Comparison of ENCODE assay signal across 14 cellular contexts in genomic region chr10:133359554-133359971, GRCh38. TPM values are rescaled to one million over a fixed set of nuclear protein-coding genes. Genes with fewer than 3 reads are reported as not detected.
DNase-seq lines count a peak whose midpoint lies in the region; ATAC-seq lines count a peak whose summit lies in the region.
"Had no signal": no experiment of that assay in that cellular context is flagged by ENCODE, and none has a peak within 500 bp of the region (broad histone marks: within the 10 kb centered on the region; RNA-seq: fewer than 3 reads in every experiment).

No MANE protein-coding gene starts in this region.

- DNase-seq in activated T-cell treated with anti-CD3 and anti-CD28 coated beads, Interleukin-2, amount 50 U/mL, for 1 hour = peak; percentile 53
- DNase-seq in activated T-cell treated with anti-CD3 and anti-CD28 coated beads, Interleukin-2, amount 50 U/mL, for 72 hours = no peak
- peak; percentile 39 for DNase-seq in NCI-H2171 (lab: John Stamatoyannopoulos, UW)
- DNase-seq in cerebellar cortex (ENCODE audit: low spot score) = peak; percentile 59
- DNase-seq in stimulated activated naive CD4-positive, alpha-beta T cell (lab: John Stamatoyannopoulos, UW) = peak in 5 of 6 experiments; percentile 9 to 57 (median 35)
- DNase-seq in activated T-helper 1 cell treated with anti-CD3 and anti-CD28 coated beads, Interleukin-12 subunit alpha, Interleukin-12 subunit beta, Interleukin-2, Interleukin-4 antibody, amounts not matched to agents 30 ng/mL and 10 ng/mL and 1 ng/mL, durations not matched to agents 14 hours and 24 hours and 36 hours (ENCODE audit: low spot score) = no peak
- DNase-seq in NK-92 treated with Interleukin-12 subunit alpha and Interleukin-12 subunit beta, amount 100 ng/mL, for 24 hours (lab: John Stamatoyannopoulos, UW) = no peak
- DNase-seq: IMR-90, lower lobe of right lung, WERI-Rb-1 had no signal

- H3K9me3 Mint-ChIP-seq in activated T-cell treated with anti-CD3 and anti-CD28 coated beads, Interleukin-2, amount 50 U/mL, for 72 hours = no peaks in the 10 kb centered on the region
- no peaks in the 10 kb centered on the region for H3K9me3 Mint-ChIP-seq in activated T-helper 1 cell treated with anti-CD3 and anti-CD28 coated beads, Interleukin-12 subunit alpha, Interleukin-12 subunit beta, Interleukin-2, Interleukin-4 antibody, amounts not matched to agents 30 ng/mL and 10 ng/mL and 1 ng/mL, durations not matched to agents 14 hours and 24 hours and 36 hours
- H3K9me3 Mint-ChIP-seq: activated naive CD4-positive, alpha-beta T cell treated with anti-CD3 and anti-CD28 coated beads, Interleukin-2, amount 50 U/mL, for 72 hours; dendritic cell treated with granulocyte-macrophage colony-stimulating factor and Interleukin-4, amounts not matched to agents 40 ng/mL and 50 ng/mL, for 4 days had no signal

- no peak for ATAC-seq in activated T-cell treated with anti-CD3 and anti-CD28 coated beads, Interleukin-2, amount 50 U/mL, for 72 hours (replicated peaks in 1 of 2)
- no peak for ATAC-seq in GM21825 (IDR thresholded peaks at IDR 0.05; ENCODE audit: unreplicated experiment)
- ATAC-seq: activated naive CD4-positive, alpha-beta T cell treated with anti-CD3 and anti-CD28 coated beads, Interleukin-2, amount 50 U/mL, for 72 hours; lower lobe of right lung had no signal

- H3K4me3 Mint-ChIP-seq in activated T-cell treated with anti-CD3 and anti-CD28 coated beads, Interleukin-2, amount 50 U/mL, for 72 hours = no peak overlapping the region
- no peak overlapping the region for H3K4me3 Mint-ChIP-seq in activated T-helper 1 cell treated with anti-CD3 and anti-CD28 coated beads, Interleukin-12 subunit alpha, Interleukin-12 subunit beta, Interleukin-2, Interleukin-4 antibody, amounts not matched to agents 30 ng/mL and 10 ng/mL and 1 ng/mL, durations not matched to agents 14 hours and 24 hours and 36 hours
- H3K4me3 Mint-ChIP-seq: dendritic cell treated with granulocyte-macrophage colony-stimulating factor and Interleukin-4, amounts not matched to agents 40 ng/mL and 50 ng/mL, for 4 days had no signal

- no peaks in the 10 kb centered on the region for H3K27me3 Mint-ChIP-seq in activated T-cell treated with anti-CD3 and anti-CD28 coated beads, Interleukin-2, amount 50 U/mL, for 72 hours (ENCODE audit: low read depth)
- H3K27me3 Mint-ChIP-seq in activated T-helper 1 cell treated with anti-CD3 and anti-CD28 coated beads, Interleukin-12 subunit alpha, Interleukin-12 subunit beta, Interleukin-2, Interleukin-4 antibody, amounts not matched to agents 30 ng/mL and 10 ng/mL and 1 ng/mL, durations not matched to agents 14 hours and 24 hours and 36 hours (ENCODE audit: insufficient read depth) = no peaks in the 10 kb centered on the region
- H3K27me3 Mint-ChIP-seq: dendritic cell treated with granulocyte-macrophage colony-stimulating factor and Interleukin-4, amounts not matched to agents 40 ng/mL and 50 ng/mL, for 4 days had no signal

- intact Hi-C loops in activated T-helper 1 cell treated with anti-CD3 and anti-CD28 coated beads, Interleukin-12 subunit alpha, Interleukin-12 subunit beta, Interleukin-2, Interleukin-4 antibody, amounts not matched to agents 30 ng/mL and 10 ng/mL and 1 ng/mL, durations not matched to agents 14 hours and 24 hours and 36 hours (cut with micrococcal nuclease) = no loop called here

- H3K27ac Mint-ChIP-seq in activated T-cell treated with anti-CD3 and anti-CD28 coated beads, Interleukin-2, amount 50 U/mL, for 72 hours = no peak overlapping the region
- H3K27ac Mint-ChIP-seq in activated T-helper 1 cell treated with anti-CD3 and anti-CD28 coated beads, Interleukin-12 subunit alpha, Interleukin-12 subunit beta, Interleukin-2, Interleukin-4 antibody, amounts not matched to agents 30 ng/mL and 10 ng/mL and 1 ng/mL, durations not matched to agents 14 hours and 24 hours and 36 hours = no peak overlapping the region
- H3K27ac Mint-ChIP-seq: activated naive CD4-positive, alpha-beta T cell treated with anti-CD3 and anti-CD28 coated beads, Interleukin-2, amount 50 U/mL, for 72 hours had no signal

- H3K4me1 Mint-ChIP-seq in activated T-cell treated with anti-CD3 and anti-CD28 coated beads, Interleukin-2, amount 50 U/mL, for 72 hours (ENCODE audit: low read depth) = peaks cover 14% of the 10 kb centered on the region
- H3K4me1 Mint-ChIP-seq in activated T-helper 1 cell treated with anti-CD3 and anti-CD28 coated beads, Interleukin-12 subunit alpha, Interleukin-12 subunit beta, Interleukin-2, Interleukin-4 antibody, amounts not matched to agents 30 ng/mL and 10 ng/mL and 1 ng/mL, durations not matched to agents 14 hours and 24 hours and 36 hours (ENCODE audit: low read depth) = no peaks in the 10 kb centered on the region

- peaks cover 0 to 3% of the 10 kb centered on the region in 2 donors for H3K36me3 Mint-ChIP-seq in activated T-cell treated with anti-CD3 and anti-CD28 coated beads, Interleukin-2, amount 50 U/mL, for 72 hours (ENCODE audit: insufficient read depth in 2 of 2)
- H3K36me3 Mint-ChIP-seq in activated T-helper 1 cell treated with anti-CD3 and anti-CD28 coated beads, Interleukin-12 subunit alpha, Interleukin-12 subunit beta, Interleukin-2, Interleukin-4 antibody, amounts not matched to agents 30 ng/mL and 10 ng/mL and 1 ng/mL, durations not matched to agents 14 hours and 24 hours and 36 hours (ENCODE audit: low read depth) = peaks cover 11% of the 10 kb centered on the region
- H3K36me3 Mint-ChIP-seq: activated naive CD4-positive, alpha-beta T cell treated with anti-CD3 and anti-CD28 coated beads, Interleukin-2, amount 50 U/mL, for 72 hours had no signal

RNA-seq across cellular contexts. Expression of gene FUOM, which starts 1.7 kb away (rescaled TPM):
- 10 to 100 TPM; 14.9 to 17.1 TPM for total RNA-seq in activated T-cell treated with anti-CD3 and anti-CD28 coated beads, Interleukin-2, amount 50 U/mL, for 72 hours
- 45.4 and 51.8 TPM in 2 replicates for total RNA-seq in activated T-helper 1 cell treated with anti-CD3 and anti-CD28 coated beads, Interleukin-12 subunit alpha, Interleukin-12 subunit beta, Interleukin-2, Interleukin-4 antibody, amounts not matched to agents 30 ng/mL and 10 ng/mL and 1 ng/mL, durations not matched to agents 14 hours and 24 hours and 36 hours

RNA-seq across cellular contexts. Expression of gene PRAP1, which starts 12.4 kb away (rescaled TPM):
- not detected for total RNA-seq in activated T-cell treated with anti-CD3 and anti-CD28 coated beads, Interleukin-2, amount 50 U/mL, for 72 hours
- total RNA-seq in activated T-helper 1 cell treated with anti-CD3 and anti-CD28 coated beads, Interleukin-12 subunit alpha, Interleukin-12 subunit beta, Interleukin-2, Interleukin-4 antibody, amounts not matched to agents 30 ng/mL and 10 ng/mL and 1 ng/mL, durations not matched to agents 14 hours and 24 hours and 36 hours = not detected in 2 replicates
- total RNA-seq: activated naive CD4-positive, alpha-beta T cell treated with anti-CD3 and anti-CD28 coated beads, Interleukin-2, amount 50 U/mL, for 72 hours; glomerular endothelial cell; IMR-90; lower lobe of right lung had no signal

RNA-seq across cellular contexts. Expression of gene ECHS1, which starts 13.6 kb away (rescaled TPM):
- 10 to 100 TPM; 47.2 to 53.1 TPM for total RNA-seq in activated T-cell treated with anti-CD3 and anti-CD28 coated beads, Interleukin-2, amount 50 U/mL, for 72 hours
- 69.3 and 69.6 TPM in 2 replicates for total RNA-seq in activated T-helper 1 cell treated with anti-CD3 and anti-CD28 coated beads, Interleukin-12 subunit alpha, Interleukin-12 subunit beta, Interleukin-2, Interleukin-4 antibody, amounts not matched to agents 30 ng/mL and 10 ng/mL and 1 ng/mL, durations not matched to agents 14 hours and 24 hours and 36 hours

RNA-seq across cellular contexts. Expression of gene PAOX, which starts 19.5 kb away (rescaled TPM):
- 10 to 100 TPM; 12.4 to 13.8 TPM for total RNA-seq in activated T-cell treated with anti-CD3 and anti-CD28 coated beads, Interleukin-2, amount 50 U/mL, for 72 hours
- total RNA-seq in activated T-helper 1 cell treated with anti-CD3 and anti-CD28 coated beads, Interleukin-12 subunit alpha, Interleukin-12 subunit beta, Interleukin-2, Interleukin-4 antibody, amounts not matched to agents 30 ng/mL and 10 ng/mL and 1 ng/mL, durations not matched to agents 14 hours and 24 hours and 36 hours = 6.6 and 7.5 TPM in 2 replicates

RNA-seq across cellular contexts. Expression of gene CALY, which starts 22.9 kb away (rescaled TPM):
- under 1 TPM in 1 of 2 donors, not detected in 1; 0.09 TPM for total RNA-seq in activated T-cell treated with anti-CD3 and anti-CD28 coated beads, Interleukin-2, amount 50 U/mL, for 72 hours
- total RNA-seq in activated T-helper 1 cell treated with anti-CD3 and anti-CD28 coated beads, Interleukin-12 subunit alpha, Interleukin-12 subunit beta, Interleukin-2, Interleukin-4 antibody, amounts not matched to agents 30 ng/mL and 10 ng/mL and 1 ng/mL, durations not matched to agents 14 hours and 24 hours and 36 hours = not detected in 2 replicates
- total RNA-seq: activated naive CD4-positive, alpha-beta T cell treated with anti-CD3 and anti-CD28 coated beads, Interleukin-2, amount 50 U/mL, for 72 hours; glomerular endothelial cell; IMR-90; lower lobe of right lung had no signal

Comparison
In these comparisons a context has a peak if more than half of its experiments do, and no peak if none do; other contexts are left out.
1. DNase-seq: peak in activated T-cell treated with anti-CD3 and anti-CD28 coated beads, Interleukin-2, amount 50 U/mL, for 1 hour (single experiment), NCI-H2171 (single experiment), cerebellar cortex (single experiment) and stimulated activated naive CD4-positive, alpha-beta T cell (5 of 6); none in activated T-cell treated with anti-CD3 and anti-CD28 coated beads, Interleukin-2, amount 50 U/mL, for 72 hours (0 of 2), activated T-helper 1 cell treated with anti-CD3 and anti-CD28 coated beads, Interleukin-12 subunit alpha, Interleukin-12 subunit beta, Interleukin-2, Interleukin-4 antibody, amounts not matched to agents 30 ng/mL and 10 ng/mL and 1 ng/mL, durations not matched to agents 14 hours and 24 hours and 36 hours (single experiment) and NK-92 treated with Interleukin-12 subunit alpha and Interleukin-12 subunit beta, amount 100 ng/mL, for 24 hours (single experiment).